ENCODE assay signal across 9 cellular contexts in the genomic region with DNA sequence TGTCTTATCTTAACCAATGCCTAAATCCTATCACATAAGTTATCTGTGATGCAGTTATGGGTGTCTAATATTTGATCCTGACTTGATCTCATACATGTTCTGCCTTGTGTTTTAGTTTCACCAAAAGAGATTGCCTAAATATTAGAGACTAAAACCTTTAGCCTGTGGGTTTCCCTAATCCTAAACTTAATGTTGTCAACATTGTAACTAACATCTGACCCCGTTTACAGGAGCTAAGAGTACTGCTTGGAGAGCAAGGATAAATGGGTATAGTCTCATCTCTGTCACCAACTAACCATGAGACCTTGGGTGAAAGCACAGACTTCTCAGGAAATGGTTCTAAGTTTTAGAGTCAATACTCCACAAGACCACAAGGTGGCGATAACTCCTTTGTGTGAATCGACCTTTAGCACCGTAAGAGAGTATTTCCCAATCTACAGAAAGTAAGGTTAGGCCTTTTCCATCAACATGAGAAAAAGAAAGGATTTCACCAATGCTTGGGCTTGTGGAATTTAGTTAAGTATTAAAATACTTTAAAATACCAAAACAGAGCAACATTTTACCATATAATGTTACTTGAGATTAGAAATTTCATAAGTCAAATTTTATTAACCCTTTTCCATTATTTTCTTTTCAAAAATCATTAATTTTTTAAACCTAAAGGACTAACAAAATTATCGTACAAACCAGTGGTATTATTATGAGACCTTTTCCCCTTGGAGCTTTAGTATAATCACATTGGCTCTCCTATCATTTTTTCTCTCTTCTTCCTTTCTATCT.
DNase-seq lines count a peak whose midpoint lies in the region; ATAC-seq, FAIRE-seq and TF ChIP-seq lines count a peak whose summit lies in the region.
"Had no signal": no experiment of that assay in that cellular context is flagged by ENCODE, and none has a peak within 500 bp of the region (broad histone marks: within the 10 kb centered on the region; RNA-seq: fewer than 3 reads in every experiment).

No MANE protein-coding gene starts in this region.

- no peak overlapping the region for H3K27ac Mint-ChIP-seq in activated CD4-positive, alpha-beta memory T cell treated with anti-CD3 and anti-CD28 coated beads for 36 hours
- H3K27ac Mint-ChIP-seq: dendritic cell treated with granulocyte-macrophage colony-stimulating factor and Interleukin-4, amounts not matched to agents 40 ng/mL and 50 ng/mL, for 4 days had no signal

- H3K4me3 Mint-ChIP-seq in activated CD4-positive, alpha-beta memory T cell treated with anti-CD3 and anti-CD28 coated beads for 36 hours, result no peak overlapping the region
- H3K4me3 Mint-ChIP-seq: dendritic cell treated with granulocyte-macrophage colony-stimulating factor and Interleukin-4, amounts not matched to agents 40 ng/mL and 50 ng/mL, for 4 days had no signal

- no peak overlapping the region for H3K4me3 ChIP-seq in fibroblast of villous mesenchyme (ENCODE audit: low read depth, low read length)

- intact Hi-C loops in activated CD4-positive, alpha-beta memory T cell treated with anti-CD3 and anti-CD28 coated beads for 36 hours (cut with micrococcal nuclease), result loop anchor here (1.0 to 10.0 kb wide), 4 partner anchors 148 to 403 kb away; a partner anchor contains a TSS

- POLR2A ChIA-PET in activated CD4-positive, alpha-beta memory T cell treated with anti-CD3 and anti-CD28 coated beads for 36 hours (lab: Charles Lee), result no interaction called here

- TF ChIP-seq CTCF in D721Med (IDR thresholded peaks at IDR 0.05; ENCODE audit: insufficient read depth, missing control alignments), result peak; percentile 79
- peak; percentile 86 for TF ChIP-seq CTCF in fibroblast of villous mesenchyme (IDR thresholded peaks at IDR 0.05; ENCODE audit: insufficient read depth, low read depth, low read length)

- CTCF ChIA-PET in activated CD4-positive, alpha-beta memory T cell treated with anti-CD3 and anti-CD28 coated beads for 36 hours (lab: Charles Lee), result interaction anchor here (0.6 to 8.6 kb wide), 14 partner anchors 9 to 560 kb away, joined by 3 to 69 read pairs (median 6); no protein-coding TSS in a partner anchor

- DNase-seq in D721Med (ENCODE audit: insufficient read length, low spot score), result no peak
- DNase-seq in NCI-H2227 treated with DMSO at 0.1 percent for 48 hours (lab: John Stamatoyannopoulos, UW), result peak; percentile 79
- peak; percentile 25 to 49 for DNase-seq in activated CD4-positive, alpha-beta T cell treated with anti-CD3 and anti-CD28 coated beads for 4 hours
- DNase-seq in fibroblast of villous mesenchyme (ENCODE audit: low read depth), result peak; percentile 81
- peak; percentile 54 for DNase-seq in non-pigmented ciliary epithelial cell (ENCODE audit: low read depth)
- no peak for DNase-seq in activated CD4-positive, alpha-beta memory T cell treated with anti-CD3 and anti-CD28 coated beads for 36 hours

- ATAC-seq in GM18907 (IDR thresholded peaks at IDR 0.05; ENCODE audit: unreplicated experiment), result peak; percentile 86
- ATAC-seq in HG03135 (IDR thresholded peaks at IDR 0.05; ENCODE audit: unreplicated experiment), result peak; percentile 72

- H3K36me3 Mint-ChIP-seq in activated CD4-positive, alpha-beta memory T cell treated with anti-CD3 and anti-CD28 coated beads for 36 hours, result no peaks in the 10 kb centered on the region

- H3K9me3 Mint-ChIP-seq in activated CD4-positive, alpha-beta memory T cell treated with anti-CD3 and anti-CD28 coated beads for 36 hours, result no peaks in the 10 kb centered on the region
- H3K9me3 Mint-ChIP-seq: dendritic cell treated with granulocyte-macrophage colony-stimulating factor and Interleukin-4, amounts not matched to agents 40 ng/mL and 50 ng/mL, for 4 days had no signal

- no peaks in the 10 kb centered on the region for H3K27me3 Mint-ChIP-seq in activated CD4-positive, alpha-beta memory T cell treated with anti-CD3 and anti-CD28 coated beads for 36 hours
- H3K27me3 Mint-ChIP-seq: dendritic cell treated with granulocyte-macrophage colony-stimulating factor and Interleukin-4, amounts not matched to agents 40 ng/mL and 50 ng/mL, for 4 days had no signal

- peaks cover 36% of the 10 kb centered on the region for H3K4me1 Mint-ChIP-seq in activated CD4-positive, alpha-beta memory T cell treated with anti-CD3 and anti-CD28 coated beads for 36 hours (ENCODE audit: low read depth)

- FAIRE-seq in D721Med (lab: Jason Lieb, UNC), result peak; percentile 86

Comparison
In these comparisons a context has a peak if more than half of its experiments do, and no peak if none do; other contexts are left out.
1. DNase-seq: peak in NCI-H2227 treated with DMSO at 0.1 percent for 48 hours (single experiment), activated CD4-positive, alpha-beta T cell treated with anti-CD3 and anti-CD28 coated beads for 4 hours (2 of 2), fibroblast of villous mesenchyme (single experiment) and non-pigmented ciliary epithelial cell (single experiment); none in D721Med (single experiment) and activated CD4-positive, alpha-beta memory T cell treated with anti-CD3 and anti-CD28 coated beads for 36 hours (single experiment).